In genomic region chr6:3742076-3742425, GRCh38 we compare ENCODE assay signal across 9 cellular contexts. TPM values are rescaled to one million over a fixed set of nuclear protein-coding genes. Genes with fewer than 3 reads are reported as not detected.
A peak's percentile ranks its signal among the peaks of the same experiment; 100 is the strongest.
DNase-seq lines count a peak whose midpoint lies in the region; ATAC-seq and TF ChIP-seq lines count a peak whose summit lies in the region.
"Had no signal": no experiment of that assay in that cellular context is flagged by ENCODE, and none has a peak within 500 bp of the region (broad histone marks: within the 10 kb centered on the region; RNA-seq: fewer than 3 reads in every experiment).

No MANE protein-coding gene starts in this region.

- H2AFZ ChIP-seq in neuronal stem cell (ENCODE audit: low read length): no peak overlapping the region

- H3K14ac ChIP-seq in neuronal stem cell (ENCODE audit: low read length): no peak overlapping the region

- no peaks in the 10 kb centered on the region for H3K9me3 ChIP-seq in neuronal stem cell (replicated peaks in 1 of 2; ENCODE audit: control insufficient read depth in 2 of 2, insufficient read depth in 1 of 2, low read depth in 1 of 2, low read length in 2 of 2)

- intact Hi-C loops in activated T-helper 2 cell treated with anti-CD3 and anti-CD28 coated beads, Interferon-gamma antibody, Interleukin-2, Interleukin-4, amounts not matched to agents 10 μg/mL and 5 μg/mL and 100 μg/mL, durations not matched to agents 14 hours and 24 hours and 36 hours (cut with micrococcal nuclease): loop anchor here (1.0 to 2.0 kb wide), 6 partner anchors 107 to 413 kb away; partner anchors contain the start of gene FAM50B

- no peaks in the 10 kb centered on the region for H3K27me3 Mint-ChIP-seq in chondrocyte (ENCODE audit: low read depth)
- H3K27me3 Mint-ChIP-seq in activated T-helper 2 cell treated with anti-CD3 and anti-CD28 coated beads, Interferon-gamma antibody, Interleukin-2, Interleukin-4, amounts not matched to agents 10 μg/mL and 5 μg/mL and 100 μg/mL, durations not matched to agents 14 hours and 24 hours and 36 hours (ENCODE audit: low read depth): peaks cover 20% of the 10 kb centered on the region

- H3K4me3 Mint-ChIP-seq in chondrocyte (ENCODE audit: unreplicated experiment): peak overlapping the region; percentile 65
- H3K4me3 Mint-ChIP-seq in activated T-helper 2 cell treated with anti-CD3 and anti-CD28 coated beads, Interferon-gamma antibody, Interleukin-2, Interleukin-4, amounts not matched to agents 10 μg/mL and 5 μg/mL and 100 μg/mL, durations not matched to agents 14 hours and 24 hours and 36 hours (ENCODE audit: low read depth): no peak overlapping the region

- H3K4me1 Mint-ChIP-seq in chondrocyte (ENCODE audit: low read depth): peaks cover 100% of the 10 kb centered on the region
- H3K4me1 Mint-ChIP-seq in activated T-helper 2 cell treated with anti-CD3 and anti-CD28 coated beads, Interferon-gamma antibody, Interleukin-2, Interleukin-4, amounts not matched to agents 10 μg/mL and 5 μg/mL and 100 μg/mL, durations not matched to agents 14 hours and 24 hours and 36 hours (ENCODE audit: low read depth): peaks cover 6% of the 10 kb centered on the region

- H3K9ac ChIP-seq in rectal smooth muscle tissue (ENCODE audit: low read length): no peak overlapping the region
- H3K9ac ChIP-seq in neuronal stem cell (ENCODE audit: low read depth, low read length, poor library complexity): no peak overlapping the region

- no peaks in the 10 kb centered on the region for H3K9me3 Mint-ChIP-seq in chondrocyte (ENCODE audit: low read depth)
- H3K9me3 Mint-ChIP-seq in activated T-helper 2 cell treated with anti-CD3 and anti-CD28 coated beads, Interferon-gamma antibody, Interleukin-2, Interleukin-4, amounts not matched to agents 10 μg/mL and 5 μg/mL and 100 μg/mL, durations not matched to agents 14 hours and 24 hours and 36 hours: no peaks in the 10 kb centered on the region

- DNase-seq in DMS53 (lab: John Stamatoyannopoulos, UW) (peak; percentile 74), NCI-H2029 treated with DMSO at 0.1 percent for 48 hours (lab: John Stamatoyannopoulos, UW) (peak; percentile 99), chondrocyte (ENCODE audit: low spot score) (no peak), neuronal stem cell (ENCODE audit: low spot score) (no peak)
- DNase-seq in activated T-helper 2 cell treated with anti-CD3 and anti-CD28 coated beads, Interferon-gamma antibody, Interleukin-2, Interleukin-4, amounts not matched to agents 10 μg/mL and 5 μg/mL and 100 μg/mL, durations not matched to agents 14 hours and 24 hours and 36 hours (ENCODE audit: low spot score): no peak
- DNase-seq: DMS 273 treated with DMSO at 0.1 percent for 48 hours had no signal

- no CpG with 5 or more reads among the region's 3 CpGs for WGBS in neuronal stem cell (ENCODE audit: extremely low coverage in 2 of 2, insufficient read length in 2 of 2, insufficient replicate concordance in 1 of 2), 2 donors

- H3K4me2 ChIP-seq in neuronal stem cell (ENCODE audit: insufficient read depth, low read length, poor library complexity, severe bottlenecking): no peak overlapping the region

- H4K8ac ChIP-seq in neuronal stem cell (ENCODE audit: low read depth, low read length): no peak overlapping the region

- peaks cover 3% of the 10 kb centered on the region for H3K79me1 ChIP-seq in neuronal stem cell (ENCODE audit: low read depth, low read length)

- peak overlapping the region; percentile 43 for H3K4me3 ChIP-seq in rectal smooth muscle tissue (ENCODE audit: low read length)
- no peak overlapping the region for H3K4me3 ChIP-seq in neuronal stem cell (ENCODE audit: low read length in 2 of 2)

- no peak overlapping the region for H4K91ac ChIP-seq in neuronal stem cell (ENCODE audit: low read depth, low read length, poor library complexity)

- H3K23ac ChIP-seq in neuronal stem cell (ENCODE audit: low read depth, low read length, poor library complexity): no peak overlapping the region

- H3K36me3 ChIP-seq in rectal smooth muscle tissue (ENCODE audit: control insufficient read depth, insufficient read depth, low read length) (peaks cover 4% of the 10 kb centered on the region), neuronal stem cell (replicated peaks in 1 of 2; ENCODE audit: control insufficient read depth in 2 of 2, insufficient read depth in 2 of 2, low read length in 2 of 2) (peaks cover 0 to 55% of the 10 kb centered on the region in 2 donors)

- H3K18ac ChIP-seq in neuronal stem cell (ENCODE audit: low read length): no peak overlapping the region

- H2AK5ac ChIP-seq in neuronal stem cell (ENCODE audit: low read depth, low read length): no peak overlapping the region

- H2BK5ac ChIP-seq in neuronal stem cell (ENCODE audit: low read length): no peak overlapping the region

- H2BK12ac ChIP-seq in neuronal stem cell (ENCODE audit: low read length): no peak overlapping the region

- ATAC-seq in HG03457 (IDR thresholded peaks at IDR 0.05; ENCODE audit: unreplicated experiment) (no peak), HG03469 (IDR thresholded peaks at IDR 0.05; ENCODE audit: unreplicated experiment) (no peak)

- no peak overlapping the region for H2BK120ac ChIP-seq in neuronal stem cell (ENCODE audit: low read depth, low read length)

- no peak overlapping the region for H2BK15ac ChIP-seq in neuronal stem cell (ENCODE audit: low read length)

- H3K27ac ChIP-seq in rectal smooth muscle tissue (ENCODE audit: low read depth, low read length) (no peak overlapping the region), neuronal stem cell (replicated peaks; ENCODE audit: low read length) (no peak overlapping the region)

- H3K27ac Mint-ChIP-seq in chondrocyte (ENCODE audit: unreplicated experiment): peak overlapping the region; percentile 91
- H3K27ac Mint-ChIP-seq in activated T-helper 2 cell treated with anti-CD3 and anti-CD28 coated beads, Interferon-gamma antibody, Interleukin-2, Interleukin-4, amounts not matched to agents 10 μg/mL and 5 μg/mL and 100 μg/mL, durations not matched to agents 14 hours and 24 hours and 36 hours: no peak overlapping the region

- no peaks in the 10 kb centered on the region for H3K27me3 ChIP-seq in rectal smooth muscle tissue (ENCODE audit: control insufficient read depth, insufficient read depth, low read length)
- H3K27me3 ChIP-seq in neuronal stem cell (ENCODE audit: control insufficient read depth in 3 of 3, insufficient read depth in 3 of 3, low read depth in 1 of 3, low read length in 3 of 3): peaks cover 0 to 6% (median 0%) of the 10 kb centered on the region in 3 experiments

- H3K36me3 Mint-ChIP-seq in chondrocyte (ENCODE audit: low read depth): peaks cover 35% of the 10 kb centered on the region
- no peaks in the 10 kb centered on the region for H3K36me3 Mint-ChIP-seq in activated T-helper 2 cell treated with anti-CD3 and anti-CD28 coated beads, Interferon-gamma antibody, Interleukin-2, Interleukin-4, amounts not matched to agents 10 μg/mL and 5 μg/mL and 100 μg/mL, durations not matched to agents 14 hours and 24 hours and 36 hours (ENCODE audit: low read depth)

- no peak for TF ChIP-seq CTCF in chondrocyte (IDR thresholded peaks at IDR 0.05)

- peaks cover 23% of the 10 kb centered on the region for H3K4me1 ChIP-seq in rectal smooth muscle tissue (ENCODE audit: control insufficient read depth, insufficient read depth, low read length)
- peaks cover 0 to 14% of the 10 kb centered on the region in 2 donors for H3K4me1 ChIP-seq in neuronal stem cell (ENCODE audit: control insufficient read depth in 2 of 2, insufficient read depth in 1 of 2, low read depth in 1 of 2, low read length in 2 of 2)

- no peak overlapping the region for H3K4ac ChIP-seq in neuronal stem cell (ENCODE audit: low read length)

RNA-seq across cellular contexts. Expression of gene PXDC1, which starts 9.5 kb away (rescaled TPM):
- 191 to 231 TPM (median 222 TPM) in 3 replicates for total RNA-seq in chondrocyte
- 1.1 and 1.2 TPM in 2 replicates for total RNA-seq in activated T-helper 2 cell treated with anti-CD3 and anti-CD28 coated beads, Interferon-gamma antibody, Interleukin-2, Interleukin-4, amounts not matched to agents 10 μg/mL and 5 μg/mL and 100 μg/mL, durations not matched to agents 14 hours and 24 hours and 36 hours
- 4.4 TPM for polyA plus RNA-seq in neuronal stem cell (2013, experiment 1 of 2)
- 4.7 TPM for polyA plus RNA-seq in neuronal stem cell (2013, experiment 2 of 2)

Comparison
In these comparisons a context has a peak if more than half of its experiments do, and no peak if none do; other contexts are left out.
1. DNase-seq: peak in DMS53 (single experiment) and NCI-H2029 treated with DMSO at 0.1 percent for 48 hours (single experiment); none in chondrocyte (single experiment), activated T-helper 2 cell treated with anti-CD3 and anti-CD28 coated beads, Interferon-gamma antibody, Interleukin-2, Interleukin-4, amounts not matched to agents 10 μg/mL and 5 μg/mL and 100 μg/mL, durations not matched to agents 14 hours and 24 hours and 36 hours (single experiment) and neuronal stem cell (single experiment).
2. RNA of gene PXDC1, which starts 9.5 kb away (total RNA-seq): 191 to 231 TPM in chondrocyte; 1.1 to 1.2 TPM in activated T-helper 2 cell treated with anti-CD3 and anti-CD28 coated beads, Interferon-gamma antibody, Interleukin-2, Interleukin-4, amounts not matched to agents 10 μg/mL and 5 μg/mL and 100 μg/mL, durations not matched to agents 14 hours and 24 hours and 36 hours; every median in the first group is over 10 times any median in the second.